34 cellular contexts compared by ENCODE assay signal in genomic region chr6:105097288-105097687, GRCh38.
DNase-seq lines count a peak whose midpoint lies in the region; ATAC-seq and TF ChIP-seq lines count a peak whose summit lies in the region.
"Had no signal": no experiment of that assay in that cellular context is flagged by ENCODE, and none has a peak within 500 bp of the region (broad histone marks: within the 10 kb centered on the region; RNA-seq: fewer than 3 reads in every experiment).

No MANE protein-coding gene starts in this region.

- H3K79me2 ChIP-seq in PC-9 (ENCODE audit: low read depth): no peaks in the 10 kb centered on the region
- H3K79me2 ChIP-seq: hepatocyte had no signal

- H3K4me2 ChIP-seq in PC-9: no peak overlapping the region
- H3K4me2 ChIP-seq: hepatocyte, neural progenitor cell had no signal

- no peaks in the 10 kb centered on the region for H3K9me2 ChIP-seq in PC-9 (ENCODE audit: insufficient read depth)

- no peaks in the 10 kb centered on the region for H3K27me3 Mint-ChIP-seq in Calu3 (ENCODE audit: unreplicated experiment)
- H3K27me3 Mint-ChIP-seq in activated T-helper 2 cell treated with anti-CD3 and anti-CD28 coated beads, Interferon-gamma antibody, Interleukin-2, Interleukin-4, amounts not matched to agents 10 μg/mL and 5 μg/mL and 100 μg/mL, durations not matched to agents 14 hours and 24 hours and 36 hours (ENCODE audit: low read depth): peaks cover 4% of the 10 kb centered on the region
- H3K27me3 Mint-ChIP-seq: stimulated activated naive CD8-positive, alpha-beta T cell treated with anti-CD3 and anti-CD28 coated beads, Interleukin-15, Interleukin-2, amounts not matched to agents 100 ng/mL and 50 ng/mL, for 24 hours had no signal

- H3K9me3 Mint-ChIP-seq in Calu3 (ENCODE audit: low read depth, unreplicated experiment): no peaks in the 10 kb centered on the region
- no peaks in the 10 kb centered on the region for H3K9me3 Mint-ChIP-seq in activated T-helper 2 cell treated with anti-CD3 and anti-CD28 coated beads, Interferon-gamma antibody, Interleukin-2, Interleukin-4, amounts not matched to agents 10 μg/mL and 5 μg/mL and 100 μg/mL, durations not matched to agents 14 hours and 24 hours and 36 hours
- H3K9me3 Mint-ChIP-seq: activated T-cell treated with anti-CD3 and anti-CD28 coated beads, Interleukin-2, amount 50 U/mL, for 72 hours; neural progenitor cell; stimulated activated naive CD8-positive, alpha-beta T cell treated with anti-CD3 and anti-CD28 coated beads, Interleukin-15, Interleukin-2, amounts not matched to agents 100 ng/mL and 50 ng/mL, for 24 hours; T-helper 1 cell treated with Interleukin-12 subunit alpha and Interleukin-12 subunit beta and Interleukin-4 antibody, amounts not matched to agents 30 μg/mL and 1 μg/mL, for 36 hours had no signal

- H3K27ac ChIP-seq in PC-9: no peak overlapping the region
- H3K27ac ChIP-seq in epithelial cell of prostate: peak overlapping the region; percentile 46
- no peak overlapping the region for H3K27ac ChIP-seq in prostate gland
- H3K27ac ChIP-seq: gastroesophageal sphincter, GM23248, hepatocyte, neural progenitor cell, SK-N-MC, thoracic aorta had no signal

- H3K36me3 ChIP-seq in PC-9 (ENCODE audit: low read depth) (no peaks in the 10 kb centered on the region), mucosa of descending colon (ENCODE audit: low read depth) (no peaks in the 10 kb centered on the region), prostate gland (no peaks in the 10 kb centered on the region)
- H3K36me3 ChIP-seq: MG63, neural progenitor cell had no signal

- H3K9me3 ChIP-seq in PC-9 (ENCODE audit: insufficient read depth, low read depth) (no peaks in the 10 kb centered on the region), mucosa of descending colon (no peaks in the 10 kb centered on the region), prostate gland (no peaks in the 10 kb centered on the region)
- H3K9me3 ChIP-seq: gastroesophageal sphincter, MG63, thoracic aorta had no signal

- H2AFZ ChIP-seq in PC-9: no peak overlapping the region
- H2AFZ ChIP-seq: GM23248, hepatocyte, neural progenitor cell had no signal

- TF ChIP-seq POLR2A in prostate gland (IDR thresholded peaks at IDR 0.05): no peak

- H3K27me3 ChIP-seq in PC-9 (ENCODE audit: insufficient read depth, low read depth): no peaks in the 10 kb centered on the region
- no peaks in the 10 kb centered on the region for H3K27me3 ChIP-seq in prostate gland (replicated peaks; ENCODE audit: insufficient read depth)
- H3K27me3 ChIP-seq: gastroesophageal sphincter, hepatocyte, MG63, neural progenitor cell had no signal

- CTCF ChIA-PET in Calu3 (lab: Charles Lee) (no interaction called here), PC-9 (lab: Charles Lee) (no interaction called here)

- no TSS peak for BruUV-seq in Calu3 (replicated peaks; lab: Mats Ljungman, UMichigan)
- BruUV-seq in PC-9 (replicated peaks; lab: Mats Ljungman, UMichigan): no TSS peak

- DNase-seq in Calu3: peak; percentile 59
- peak; percentile 7 to 10 for DNase-seq in PC-9
- DNase-seq in epithelial cell of prostate (ENCODE audit: low read depth, low spot score): no peak
- peak; percentile 71 to 83 (median 83) for DNase-seq in mucosa of descending colon
- no peak for DNase-seq in activated T-helper 2 cell treated with anti-CD3 and anti-CD28 coated beads, Interferon-gamma antibody, Interleukin-2, Interleukin-4, amounts not matched to agents 10 μg/mL and 5 μg/mL and 100 μg/mL, durations not matched to agents 14 hours and 24 hours and 36 hours (ENCODE audit: low spot score)
- no peak for DNase-seq in prostate gland (ENCODE audit: low spot score)
- DNase-seq in NCI-H2227 treated with DMSO at 0.1 percent for 48 hours (lab: John Stamatoyannopoulos, UW): no peak
- DNase-seq: activated CD4-positive, CD25-positive, alpha-beta regulatory T cell; activated CD8-positive, alpha-beta memory T cell treated with anti-CD3 and anti-CD28 coated beads, Interleukin-2, amount 10 ng/mL, durations not matched to agents 7 days and 5 days; activated naive CD4-positive, alpha-beta T cell; activated T-cell treated with anti-CD3 and anti-CD28 coated beads, Interleukin-2, amount 50 U/mL, for 72 hours; AML-193; CD4-positive, CD25-positive, alpha-beta regulatory T cell; dermis blood vessel endothelial cell; DND-41; GM23248; KBM-7; MG63; NCI-H1417 treated with DMSO at 0.1 percent for 48 hours; NCI-H2081; NCI-H345; NCI-H774; right cardiac atrium; stimulated activated CD4-positive, alpha-beta T cell treated with anti-CD3 and anti-CD28 coated beads, Interleukin-1b, Interleukin-23, amount 100 ng/mL, for 48 hours; stimulated activated CD8-positive, alpha-beta memory T cell treated with anti-CD3 and anti-CD28 coated beads, Interleukin-4, amount 100 ng/mL, for 48 hours had no signal

- POLR2A ChIA-PET in PC-9 (lab: Charles Lee; ENCODE audit: unreplicated experiment): no interaction called here

- peaks cover 11% of the 10 kb centered on the region for H3K4me1 Mint-ChIP-seq in Calu3 (ENCODE audit: low read depth, unreplicated experiment)
- H3K4me1 Mint-ChIP-seq in activated T-helper 2 cell treated with anti-CD3 and anti-CD28 coated beads, Interferon-gamma antibody, Interleukin-2, Interleukin-4, amounts not matched to agents 10 μg/mL and 5 μg/mL and 100 μg/mL, durations not matched to agents 14 hours and 24 hours and 36 hours (ENCODE audit: low read depth): no peaks in the 10 kb centered on the region
- H3K4me1 Mint-ChIP-seq: activated CD8-positive, alpha-beta memory T cell treated with anti-CD3 and anti-CD28 coated beads, Interleukin-2, amount 10 ng/mL, durations not matched to agents 7 days and 5 days; CD4-positive, CD25-positive, alpha-beta regulatory T cell; neural progenitor cell had no signal

- no peaks in the 10 kb centered on the region for H3F3A ChIP-seq in PC-9 (ENCODE audit: insufficient read depth, low read depth)

- H4K20me1 ChIP-seq in PC-9 (ENCODE audit: insufficient read depth): no peaks in the 10 kb centered on the region

- H3K27ac Mint-ChIP-seq in Calu3 (ENCODE audit: unreplicated experiment): peak overlapping the region; percentile 94
- no peak overlapping the region for H3K27ac Mint-ChIP-seq in activated T-helper 2 cell treated with anti-CD3 and anti-CD28 coated beads, Interferon-gamma antibody, Interleukin-2, Interleukin-4, amounts not matched to agents 10 μg/mL and 5 μg/mL and 100 μg/mL, durations not matched to agents 14 hours and 24 hours and 36 hours
- H3K27ac Mint-ChIP-seq: activated CD8-positive, alpha-beta memory T cell treated with anti-CD3 and anti-CD28 coated beads, Interleukin-2, amount 10 ng/mL, durations not matched to agents 7 days and 5 days; activated T-cell treated with anti-CD3 and anti-CD28 coated beads, Interleukin-2, amount 50 U/mL, for 72 hours; CD4-positive, CD25-positive, alpha-beta regulatory T cell; neural progenitor cell; stimulated activated naive CD8-positive, alpha-beta T cell treated with anti-CD3 and anti-CD28 coated beads, Interleukin-15, Interleukin-2, amounts not matched to agents 100 ng/mL and 50 ng/mL, for 24 hours; T-helper 1 cell treated with Interleukin-12 subunit alpha and Interleukin-12 subunit beta and Interleukin-4 antibody, amounts not matched to agents 30 μg/mL and 1 μg/mL, for 36 hours had no signal

- intact Hi-C loops in Calu3 (cut with micrococcal nuclease; ENCODE audit: unreplicated experiment): no loop called here
- intact Hi-C loops in PC-9 (cut with micrococcal nuclease; ENCODE audit: unreplicated experiment): no loop called here
- intact Hi-C loops in mucosa of descending colon (cut with DNase I, micrococcal nuclease): no loop called here
- intact Hi-C loops in activated T-helper 2 cell treated with anti-CD3 and anti-CD28 coated beads, Interferon-gamma antibody, Interleukin-2, Interleukin-4, amounts not matched to agents 10 μg/mL and 5 μg/mL and 100 μg/mL, durations not matched to agents 14 hours and 24 hours and 36 hours (cut with micrococcal nuclease): no loop called here
- intact Hi-C loops in prostate gland (cut with DNase I): loop anchor here (10.0 kb wide), 1 partner anchor 268 kb away; no protein-coding TSS in a partner anchor

- no peak overlapping the region for H3K4me3 Mint-ChIP-seq in Calu3 (ENCODE audit: low read depth, unreplicated experiment)
- H3K4me3 Mint-ChIP-seq in activated T-helper 2 cell treated with anti-CD3 and anti-CD28 coated beads, Interferon-gamma antibody, Interleukin-2, Interleukin-4, amounts not matched to agents 10 μg/mL and 5 μg/mL and 100 μg/mL, durations not matched to agents 14 hours and 24 hours and 36 hours (ENCODE audit: low read depth): no peak overlapping the region
- H3K4me3 Mint-ChIP-seq: activated CD8-positive, alpha-beta memory T cell treated with anti-CD3 and anti-CD28 coated beads, Interleukin-2, amount 10 ng/mL, durations not matched to agents 7 days and 5 days; activated T-cell treated with anti-CD3 and anti-CD28 coated beads, Interleukin-2, amount 50 U/mL, for 72 hours; CD4-positive, CD25-positive, alpha-beta regulatory T cell; neural progenitor cell; stimulated activated naive CD8-positive, alpha-beta T cell treated with anti-CD3 and anti-CD28 coated beads, Interleukin-15, Interleukin-2, amounts not matched to agents 100 ng/mL and 50 ng/mL, for 24 hours; T-helper 1 cell treated with Interleukin-12 subunit alpha and Interleukin-12 subunit beta and Interleukin-4 antibody, amounts not matched to agents 30 μg/mL and 1 μg/mL, for 36 hours had no signal

- peak; percentile 88 for ATAC-seq in mucosa of descending colon
- ATAC-seq in GM21423 (IDR thresholded peaks at IDR 0.05; ENCODE audit: unreplicated experiment): no peak
- ATAC-seq: activated CD8-positive, alpha-beta memory T cell treated with anti-CD3 and anti-CD28 coated beads, Interleukin-2, amount 10 ng/mL, durations not matched to agents 7 days and 5 days; activated T-cell treated with anti-CD3 and anti-CD28 coated beads, Interleukin-2, amount 50 U/mL, for 72 hours; gastroesophageal sphincter; left lobe of liver; right cardiac atrium had no signal

- H3K4me1 ChIP-seq in PC-9 (replicated peaks; ENCODE audit: insufficient read depth) (no peaks in the 10 kb centered on the region), mucosa of descending colon (ENCODE audit: low read depth) (peaks cover 3% of the 10 kb centered on the region), prostate gland (replicated peaks) (no peaks in the 10 kb centered on the region)
- H3K4me1 ChIP-seq: gastroesophageal sphincter, neural progenitor cell had no signal

- TF ChIP-seq CTCF in Calu3 (IDR thresholded peaks at IDR 0.05; ENCODE audit: unreplicated experiment) (no peak), PC-9 (conservative IDR thresholded peaks at IDR 0.05) (no peak), mucosa of descending colon (IDR thresholded peaks at IDR 0.05) (no peak), prostate gland (IDR thresholded peaks at IDR 0.05) (no peak)

- no peaks in the 10 kb centered on the region for H3K36me3 Mint-ChIP-seq in Calu3 (ENCODE audit: insufficient read depth, unreplicated experiment)
- H3K36me3 Mint-ChIP-seq in activated T-helper 2 cell treated with anti-CD3 and anti-CD28 coated beads, Interferon-gamma antibody, Interleukin-2, Interleukin-4, amounts not matched to agents 10 μg/mL and 5 μg/mL and 100 μg/mL, durations not matched to agents 14 hours and 24 hours and 36 hours (ENCODE audit: low read depth): no peaks in the 10 kb centered on the region
- H3K36me3 Mint-ChIP-seq: activated CD8-positive, alpha-beta memory T cell treated with anti-CD3 and anti-CD28 coated beads, Interleukin-2, amount 10 ng/mL, durations not matched to agents 7 days and 5 days; CD4-positive, CD25-positive, alpha-beta regulatory T cell had no signal

- 82% methylated on average over 8 of the region's 8 CpGs for WGBS in prostate gland

- no peak overlapping the region for H3K4me3 ChIP-seq in PC-9
- no peak overlapping the region for H3K4me3 ChIP-seq in mucosa of descending colon
- H3K4me3 ChIP-seq in prostate gland: no peak overlapping the region
- H3K4me3 ChIP-seq: gastroesophageal sphincter, GM23248, hepatocyte, MG63, neural progenitor cell, SK-N-MC, thoracic aorta had no signal

Comparison
In these comparisons a context has a peak if more than half of its experiments do, and no peak if none do; other contexts are left out.
1. DNase-seq: peak in Calu3 (single experiment), PC-9 (2 of 2) and mucosa of descending colon (3 of 3); none in epithelial cell of prostate (single experiment), activated T-helper 2 cell treated with anti-CD3 and anti-CD28 coated beads, Interferon-gamma antibody, Interleukin-2, Interleukin-4, amounts not matched to agents 10 μg/mL and 5 μg/mL and 100 μg/mL, durations not matched to agents 14 hours and 24 hours and 36 hours (single experiment), prostate gland (single experiment) and NCI-H2227 treated with DMSO at 0.1 percent for 48 hours (single experiment).